Comparison of ENCODE assay signal across 8 cellular contexts in the genomic region with DNA sequence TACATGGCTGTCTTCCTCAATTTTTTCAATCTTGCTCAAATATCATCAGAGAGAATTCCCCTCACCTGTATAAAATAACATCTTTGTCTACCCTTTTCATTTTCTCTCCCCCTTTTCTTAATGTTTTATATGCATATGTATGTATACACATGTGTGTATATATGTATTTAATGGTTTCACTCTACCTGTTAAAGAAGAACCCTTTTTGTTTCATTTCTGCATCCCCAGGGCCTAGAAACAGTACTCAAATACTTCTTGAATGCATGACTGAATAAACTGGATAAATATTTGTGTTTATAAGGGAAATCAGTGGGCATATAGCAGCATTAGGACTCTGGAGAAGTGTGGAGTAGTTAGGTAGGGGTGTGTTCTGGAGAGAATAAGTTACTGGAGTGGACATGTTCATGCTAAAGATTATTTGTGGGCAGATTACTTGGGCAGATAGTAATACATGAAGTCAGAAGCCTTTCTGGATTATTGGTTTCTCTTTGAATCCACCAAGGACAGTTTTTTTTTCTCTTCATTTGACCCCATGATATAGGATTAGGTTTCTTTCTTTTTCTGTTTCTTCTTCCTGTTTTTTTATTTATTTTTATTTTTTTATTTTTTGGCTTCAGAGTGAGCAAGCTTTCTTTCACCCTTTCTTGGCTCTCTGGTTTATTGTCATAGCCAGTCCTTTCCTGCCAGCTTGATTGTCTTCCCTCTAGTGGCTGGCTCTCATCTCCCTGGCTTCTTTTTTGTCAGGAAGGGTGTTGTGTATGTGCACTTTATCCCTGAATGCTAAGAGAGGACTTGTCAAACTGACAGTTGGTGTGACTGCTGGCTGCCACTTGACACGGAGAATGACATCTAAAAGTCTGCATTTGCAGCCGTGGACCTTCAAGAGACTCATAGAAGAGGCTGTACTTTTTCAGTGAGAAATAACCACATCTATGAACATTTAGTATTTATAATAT.
DNase-seq lines count a peak whose midpoint lies in the region; TF ChIP-seq lines count a peak whose summit lies in the region.

No MANE protein-coding gene starts in this region.

- TF ChIP-seq POLR2A in suprapubic skin (IDR thresholded peaks at IDR 0.05), result no peak

- H3K4me1 ChIP-seq in cardiac muscle cell (ENCODE audit: low read depth) (peaks cover 18% of the 10 kb centered on the region), suprapubic skin (no peaks in the 10 kb centered on the region)

- intact Hi-C loops in cardiac septum (cut with DNase I), result loop anchor here (10.0 kb wide), 1 partner anchor 85 kb away; no protein-coding TSS in a partner anchor

- H3K9me3 ChIP-seq in cardiac muscle cell (ENCODE audit: low read depth) (no peaks in the 10 kb centered on the region), suprapubic skin (no peaks in the 10 kb centered on the region)

- TF ChIP-seq CTCF in cardiac muscle cell (IDR thresholded peaks at IDR 0.05; ENCODE audit: low read depth, low read length) (peak; percentile 22), epithelial cell of esophagus (IDR thresholded peaks at IDR 0.05; ENCODE audit: insufficient read depth, low read depth, low read length, missing control alignments) (peak; percentile 33), suprapubic skin (IDR thresholded peaks at IDR 0.05) (no peak)

- H3K27me3 ChIP-seq in cardiac muscle cell (no peaks in the 10 kb centered on the region), suprapubic skin (no peaks in the 10 kb centered on the region)

- H3K4me3 ChIP-seq in cardiac muscle cell (no peak overlapping the region), epithelial cell of esophagus (ENCODE audit: low read length) (no peak overlapping the region), suprapubic skin (no peak overlapping the region)

- H3K27ac ChIP-seq in cardiac muscle cell (peak overlapping the region; percentile 83), suprapubic skin (no peak overlapping the region)

- DNase-seq in cardiac muscle cell (ENCODE audit: low read depth in 1 of 2, low spot score in 1 of 2) (peak in 1 of 2 donors; percentile 12), cardiac septum (ENCODE audit: low spot score) (no peak), NCI-H69 (lab: John Stamatoyannopoulos, UW) (peak; percentile 38), epithelial cell of esophagus (ENCODE audit: low read depth) (peak; percentile 9), germinal center (ENCODE audit: low spot score) (no peak), GM19238 (ENCODE audit: insufficient read length, low spot score) (no peak), NOMO-1 treated with dmso at 0.1 percent for 144 hours (lab: John Stamatoyannopoulos, UW; ENCODE audit: unreplicated experiment) (no peak), suprapubic skin (ENCODE audit: low spot score in 2 of 2) (no peak)

- no peaks in the 10 kb centered on the region for H3K36me3 ChIP-seq in cardiac muscle cell
- peaks cover 13% of the 10 kb centered on the region for H3K36me3 ChIP-seq in suprapubic skin

- TF ChIP-seq EP300 in suprapubic skin (IDR thresholded peaks at IDR 0.05), result no peak

- WGBS in suprapubic skin, result 43% methylated on average over 2 of the region's 2 CpGs

Comparison
In these comparisons a context has a peak if more than half of its experiments do, and no peak if none do; other contexts are left out.
1. DNase-seq: peak in NCI-H69 (single experiment) and epithelial cell of esophagus (single experiment); none in cardiac septum (single experiment), germinal center (single experiment), GM19238 (single experiment), NOMO-1 treated with dmso at 0.1 percent for 144 hours (single experiment) and suprapubic skin (0 of 2).
2. CTCF ChIP-seq: peak in cardiac muscle cell (single experiment) and epithelial cell of esophagus (single experiment); none in suprapubic skin (0 of 2).